ENCODE assay signal across 2 cellular contexts in genomic region chr5:66164044-66164790, GRCh38.
TF ChIP-seq lines count a peak whose summit lies in the region.

No MANE protein-coding gene starts in this region.

TF ChIP-seq in A549, 52 proteins besides CTCF, POLR2A, EP300 and RAD21:
- TF ChIP-seq MAFK (IDR thresholded peaks at IDR 0.05; ENCODE audit: partially characterized antibody) = peak; percentile 33
- TF ChIP-seq PBX3 (IDR thresholded peaks at IDR 0.05) = no peak
- no peak for TF ChIP-seq RCOR1 (IDR thresholded peaks at IDR 0.05; ENCODE audit: low read depth, low read length)
- no peak for TF ChIP-seq NR3C1 (IDR thresholded peaks at IDR 0.05)

TF ChIP-seq in IMR-90, 13 proteins besides CTCF, POLR2A, EP300 and RAD21:
- 0 out of 2 replicates have a peak, but pooled peaks have one; percentile 12 for TF ChIP-seq CEBPB (IDR thresholded peaks at IDR 0.05; ENCODE audit: low read depth, low read length)
- TF ChIP-seq SMC3 (IDR thresholded peaks at IDR 0.05; ENCODE audit: low read depth, low read length) = no peak
- peak; percentile 56 for TF ChIP-seq MAFK (IDR thresholded peaks at IDR 0.05; ENCODE audit: low read depth, low read length)
- TF ChIP-seq MXI1 (IDR thresholded peaks at IDR 0.05; ENCODE audit: borderline replicate concordance, low read depth, low read length) = no peak
